In the genomic region with DNA sequence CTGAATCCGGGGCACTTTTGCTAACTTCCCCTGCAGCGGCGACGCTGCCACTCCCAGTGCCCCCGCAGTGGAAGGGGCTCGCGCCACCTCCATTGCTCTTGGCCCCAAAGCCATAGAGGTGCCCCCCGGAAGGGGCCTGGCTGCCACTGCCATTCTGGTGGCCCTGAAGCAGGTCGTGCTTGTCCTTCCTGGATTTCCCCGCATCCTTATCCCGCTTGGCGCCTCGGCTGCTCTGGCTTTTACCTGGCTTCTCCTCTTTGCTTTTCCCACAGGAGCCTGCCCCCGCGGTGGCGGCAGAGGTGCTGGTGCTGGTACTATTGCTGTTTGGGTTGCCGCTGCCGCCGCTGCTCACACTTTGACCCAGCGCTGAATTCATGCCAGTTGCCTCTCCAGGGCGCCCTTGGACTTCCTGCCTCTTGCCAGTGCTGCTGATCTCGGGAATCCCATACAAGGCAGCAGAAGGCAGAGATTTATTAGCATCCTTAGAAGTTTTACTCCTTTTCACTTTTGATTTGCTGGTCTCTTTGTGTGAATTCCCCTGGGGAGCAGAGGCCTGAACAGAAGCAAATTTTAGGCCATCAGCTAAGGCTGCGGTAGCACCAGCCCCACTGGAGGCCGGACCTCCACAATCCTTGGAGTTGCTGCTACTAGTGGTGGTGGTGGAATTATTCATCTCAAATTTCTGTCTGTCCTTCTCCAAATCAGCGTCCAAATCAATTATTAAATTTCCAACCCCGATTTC, we compare ENCODE assay signal across 1 cellular context.
TF ChIP-seq lines count a peak whose summit lies in the region.

No MANE protein-coding gene starts in this region.

TF ChIP-seq in HEK293, 187 proteins besides CTCF, POLR2A, EP300 and RAD21 (continued from another document and continues in another):
- TF ChIP-seq, protein P1, sequence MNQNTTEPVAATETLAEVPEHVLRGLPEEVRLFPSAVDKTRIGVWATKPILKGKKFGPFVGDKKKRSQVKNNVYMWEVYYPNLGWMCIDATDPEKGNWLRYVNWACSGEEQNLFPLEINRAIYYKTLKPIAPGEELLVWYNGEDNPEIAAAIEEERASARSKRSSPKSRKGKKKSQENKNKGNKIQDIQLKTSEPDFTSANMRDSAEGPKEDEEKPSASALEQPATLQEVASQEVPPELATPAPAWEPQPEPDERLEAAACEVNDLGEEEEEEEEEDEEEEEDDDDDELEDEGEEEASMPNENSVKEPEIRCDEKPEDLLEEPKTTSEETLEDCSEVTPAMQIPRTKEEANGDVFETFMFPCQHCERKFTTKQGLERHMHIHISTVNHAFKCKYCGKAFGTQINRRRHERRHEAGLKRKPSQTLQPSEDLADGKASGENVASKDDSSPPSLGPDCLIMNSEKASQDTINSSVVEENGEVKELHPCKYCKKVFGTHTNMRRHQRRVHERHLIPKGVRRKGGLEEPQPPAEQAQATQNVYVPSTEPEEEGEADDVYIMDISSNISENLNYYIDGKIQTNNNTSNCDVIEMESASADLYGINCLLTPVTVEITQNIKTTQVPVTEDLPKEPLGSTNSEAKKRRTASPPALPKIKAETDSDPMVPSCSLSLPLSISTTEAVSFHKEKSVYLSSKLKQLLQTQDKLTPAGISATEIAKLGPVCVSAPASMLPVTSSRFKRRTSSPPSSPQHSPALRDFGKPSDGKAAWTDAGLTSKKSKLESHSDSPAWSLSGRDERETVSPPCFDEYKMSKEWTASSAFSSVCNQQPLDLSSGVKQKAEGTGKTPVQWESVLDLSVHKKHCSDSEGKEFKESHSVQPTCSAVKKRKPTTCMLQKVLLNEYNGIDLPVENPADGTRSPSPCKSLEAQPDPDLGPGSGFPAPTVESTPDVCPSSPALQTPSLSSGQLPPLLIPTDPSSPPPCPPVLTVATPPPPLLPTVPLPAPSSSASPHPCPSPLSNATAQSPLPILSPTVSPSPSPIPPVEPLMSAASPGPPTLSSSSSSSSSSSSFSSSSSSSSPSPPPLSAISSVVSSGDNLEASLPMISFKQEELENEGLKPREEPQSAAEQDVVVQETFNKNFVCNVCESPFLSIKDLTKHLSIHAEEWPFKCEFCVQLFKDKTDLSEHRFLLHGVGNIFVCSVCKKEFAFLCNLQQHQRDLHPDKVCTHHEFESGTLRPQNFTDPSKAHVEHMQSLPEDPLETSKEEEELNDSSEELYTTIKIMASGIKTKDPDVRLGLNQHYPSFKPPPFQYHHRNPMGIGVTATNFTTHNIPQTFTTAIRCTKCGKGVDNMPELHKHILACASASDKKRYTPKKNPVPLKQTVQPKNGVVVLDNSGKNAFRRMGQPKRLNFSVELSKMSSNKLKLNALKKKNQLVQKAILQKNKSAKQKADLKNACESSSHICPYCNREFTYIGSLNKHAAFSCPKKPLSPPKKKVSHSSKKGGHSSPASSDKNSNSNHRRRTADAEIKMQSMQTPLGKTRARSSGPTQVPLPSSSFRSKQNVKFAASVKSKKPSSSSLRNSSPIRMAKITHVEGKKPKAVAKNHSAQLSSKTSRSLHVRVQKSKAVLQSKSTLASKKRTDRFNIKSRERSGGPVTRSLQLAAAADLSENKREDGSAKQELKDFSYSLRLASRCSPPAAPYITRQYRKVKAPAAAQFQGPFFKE (tag by site-specific recombination; IDR thresholded peaks at IDR 0.05; ENCODE audit: borderline replicate concordance), result no peak
- TF ChIP-seq, protein P2, sequence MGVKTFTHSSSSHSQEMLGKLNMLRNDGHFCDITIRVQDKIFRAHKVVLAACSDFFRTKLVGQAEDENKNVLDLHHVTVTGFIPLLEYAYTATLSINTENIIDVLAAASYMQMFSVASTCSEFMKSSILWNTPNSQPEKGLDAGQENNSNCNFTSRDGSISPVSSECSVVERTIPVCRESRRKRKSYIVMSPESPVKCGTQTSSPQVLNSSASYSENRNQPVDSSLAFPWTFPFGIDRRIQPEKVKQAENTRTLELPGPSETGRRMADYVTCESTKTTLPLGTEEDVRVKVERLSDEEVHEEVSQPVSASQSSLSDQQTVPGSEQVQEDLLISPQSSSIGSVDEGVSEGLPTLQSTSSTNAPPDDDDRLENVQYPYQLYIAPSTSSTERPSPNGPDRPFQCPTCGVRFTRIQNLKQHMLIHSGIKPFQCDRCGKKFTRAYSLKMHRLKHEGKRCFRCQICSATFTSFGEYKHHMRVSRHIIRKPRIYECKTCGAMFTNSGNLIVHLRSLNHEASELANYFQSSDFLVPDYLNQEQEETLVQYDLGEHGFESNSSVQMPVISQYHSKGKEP (tag by site-specific recombination; IDR thresholded peaks at IDR 0.05), result no peak
- TF ChIP-seq, protein P3, sequence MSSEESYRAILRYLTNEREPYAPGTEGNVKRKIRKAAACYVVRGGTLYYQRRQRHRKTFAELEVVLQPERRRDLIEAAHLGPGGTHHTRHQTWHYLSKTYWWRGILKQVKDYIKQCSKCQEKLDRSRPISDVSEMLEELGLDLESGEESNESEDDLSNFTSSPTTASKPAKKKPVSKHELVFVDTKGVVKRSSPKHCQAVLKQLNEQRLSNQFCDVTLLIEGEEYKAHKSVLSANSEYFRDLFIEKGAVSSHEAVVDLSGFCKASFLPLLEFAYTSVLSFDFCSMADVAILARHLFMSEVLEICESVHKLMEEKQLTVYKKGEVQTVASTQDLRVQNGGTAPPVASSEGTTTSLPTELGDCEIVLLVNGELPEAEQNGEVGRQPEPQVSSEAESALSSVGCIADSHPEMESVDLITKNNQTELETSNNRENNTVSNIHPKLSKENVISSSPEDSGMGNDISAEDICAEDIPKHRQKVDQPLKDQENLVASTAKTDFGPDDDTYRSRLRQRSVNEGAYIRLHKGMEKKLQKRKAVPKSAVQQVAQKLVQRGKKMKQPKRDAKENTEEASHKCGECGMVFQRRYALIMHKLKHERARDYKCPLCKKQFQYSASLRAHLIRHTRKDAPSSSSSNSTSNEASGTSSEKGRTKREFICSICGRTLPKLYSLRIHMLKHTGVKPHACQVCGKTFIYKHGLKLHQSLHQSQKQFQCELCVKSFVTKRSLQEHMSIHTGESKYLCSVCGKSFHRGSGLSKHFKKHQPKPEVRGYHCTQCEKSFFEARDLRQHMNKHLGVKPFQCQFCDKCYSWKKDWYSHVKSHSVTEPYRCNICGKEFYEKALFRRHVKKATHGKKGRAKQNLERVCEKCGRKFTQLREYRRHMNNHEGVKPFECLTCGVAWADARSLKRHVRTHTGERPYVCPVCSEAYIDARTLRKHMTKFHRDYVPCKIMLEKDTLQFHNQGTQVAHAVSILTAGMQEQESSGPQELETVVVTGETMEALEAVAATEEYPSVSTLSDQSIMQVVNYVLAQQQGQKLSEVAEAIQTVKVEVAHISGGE (tag by site-specific recombination; conservative IDR thresholded peaks at IDR 0.05; ENCODE audit: low read depth), result peak; percentile 14
- peak; percentile 26; the same call in 1 of the 2 replicates for TF ChIP-seq ZFHX2 (tag by site-specific recombination; conservative IDR thresholded peaks at IDR 0.05)
- TF ChIP-seq, protein P4, sequence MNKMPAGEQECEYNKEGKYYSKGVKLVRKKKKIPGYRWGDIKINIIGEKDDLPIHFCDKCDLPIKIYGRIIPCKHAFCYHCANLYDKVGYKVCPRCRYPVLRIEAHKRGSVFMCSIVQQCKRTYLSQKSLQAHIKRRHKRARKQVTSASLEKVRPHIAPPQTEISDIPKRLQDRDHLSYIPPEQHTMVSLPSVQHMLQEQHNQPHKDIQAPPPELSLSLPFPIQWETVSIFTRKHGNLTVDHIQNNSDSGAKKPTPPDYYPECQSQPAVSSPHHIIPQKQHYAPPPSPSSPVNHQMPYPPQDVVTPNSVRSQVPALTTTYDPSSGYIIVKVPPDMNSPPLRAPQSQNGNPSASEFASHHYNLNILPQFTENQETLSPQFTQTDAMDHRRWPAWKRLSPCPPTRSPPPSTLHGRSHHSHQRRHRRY (tag by site-specific recombination; IDR thresholded peaks at IDR 0.05), result no peak
- TF ChIP-seq MZF1 (tag by site-specific recombination; IDR thresholded peaks at IDR 0.05; ENCODE audit: borderline replicate concordance), result peak; percentile 55; the same call in 1 of the 2 replicates
- no peak for TF ChIP-seq BCL11B (tag by site-specific recombination; IDR thresholded peaks at IDR 0.05; ENCODE audit: low read depth)
- TF ChIP-seq ZBTB1 (tag by site-specific recombination; IDR thresholded peaks at IDR 0.05), result no peak
- TF ChIP-seq, protein P5, sequence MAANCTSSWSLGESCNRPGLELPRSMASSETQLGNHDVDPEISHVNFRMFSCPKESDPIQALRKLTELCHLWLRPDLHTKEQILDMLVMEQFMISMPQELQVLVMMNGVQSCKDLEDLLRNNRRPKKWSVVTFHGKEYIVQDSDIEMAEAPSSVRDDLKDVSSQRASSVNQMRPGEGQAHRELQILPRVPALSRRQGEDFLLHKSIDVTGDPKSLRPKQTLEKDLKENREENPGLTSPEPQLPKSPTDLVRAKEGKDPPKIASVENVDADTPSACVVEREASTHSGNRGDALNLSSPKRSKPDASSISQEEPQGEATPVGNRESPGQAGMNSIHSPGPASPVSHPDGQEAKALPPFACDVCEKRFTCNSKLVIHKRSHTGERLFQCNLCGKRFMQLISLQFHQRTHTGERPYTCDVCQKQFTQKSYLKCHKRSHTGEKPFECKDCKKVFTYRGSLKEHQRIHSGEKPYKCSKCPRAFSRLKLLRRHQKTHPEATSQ (tag by site-specific recombination; IDR thresholded peaks at IDR 0.05), result no peak
- TF ChIP-seq SP2 (tag by site-specific recombination; IDR thresholded peaks at IDR 0.05), result no peak
- TF ChIP-seq ZNF140 (tag by site-specific recombination; IDR thresholded peaks at IDR 0.05), result no peak
- TF ChIP-seq KLF1 (tag by site-specific recombination; IDR thresholded peaks at IDR 0.05), result no peak
- TF ChIP-seq, protein P6, sequence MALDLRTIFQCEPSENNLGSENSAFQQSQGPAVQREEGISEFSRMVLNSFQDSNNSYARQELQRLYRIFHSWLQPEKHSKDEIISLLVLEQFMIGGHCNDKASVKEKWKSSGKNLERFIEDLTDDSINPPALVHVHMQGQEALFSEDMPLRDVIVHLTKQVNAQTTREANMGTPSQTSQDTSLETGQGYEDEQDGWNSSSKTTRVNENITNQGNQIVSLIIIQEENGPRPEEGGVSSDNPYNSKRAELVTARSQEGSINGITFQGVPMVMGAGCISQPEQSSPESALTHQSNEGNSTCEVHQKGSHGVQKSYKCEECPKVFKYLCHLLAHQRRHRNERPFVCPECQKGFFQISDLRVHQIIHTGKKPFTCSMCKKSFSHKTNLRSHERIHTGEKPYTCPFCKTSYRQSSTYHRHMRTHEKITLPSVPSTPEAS (tag by site-specific recombination; IDR thresholded peaks at IDR 0.05), result no peak
- TF ChIP-seq ZNF335 (tag by site-specific recombination; conservative IDR thresholded peaks at IDR 0.05), result peak; percentile 67
- TF ChIP-seq ZNF561 (tag by site-specific recombination; IDR thresholded peaks at IDR 0.05; ENCODE audit: borderline replicate concordance), result no peak; the same call in 1 of the 2 replicates
- TF ChIP-seq RBAK (tag by site-specific recombination; IDR thresholded peaks at IDR 0.05), result no peak
- no peak for TF ChIP-seq ZNF169 (tag by site-specific recombination; IDR thresholded peaks at IDR 0.05)
- TF ChIP-seq ZNF701 (tag by site-specific recombination; IDR thresholded peaks at IDR 0.05), result no peak
- TF ChIP-seq TCF7L2 (IDR thresholded peaks at IDR 0.05; ENCODE audit: borderline replicate concordance, low read depth, low read length), result no peak
- no peak for TF ChIP-seq ZNF530 (tag by site-specific recombination; IDR thresholded peaks at IDR 0.05; ENCODE audit: low read depth)
- TF ChIP-seq ZNF843 (tag by site-specific recombination; IDR thresholded peaks at IDR 0.05), result no peak
- TF ChIP-seq ZNF777 (tag by site-specific recombination; IDR thresholded peaks at IDR 0.05; ENCODE audit: borderline replicate concordance), result no peak
- peak; percentile 2; the same call in 1 of the 2 replicates for TF ChIP-seq KLF8 (tag by site-specific recombination; IDR thresholded peaks at IDR 0.05)
- peak; percentile 55; the same call in 1 of the 2 replicates for TF ChIP-seq ZBTB48 (tag by site-specific recombination; IDR thresholded peaks at IDR 0.05)
- TF ChIP-seq GFI1B (tag by site-specific recombination; IDR thresholded peaks at IDR 0.05), result peak; percentile 79
- TF ChIP-seq ZNF785 (tag by site-specific recombination; IDR thresholded peaks at IDR 0.05), result no peak
- no peak for TF ChIP-seq ZNF433 (tag by site-specific recombination; IDR thresholded peaks at IDR 0.05; ENCODE audit: low read depth)
- TF ChIP-seq SP7 (tag by site-specific recombination; IDR thresholded peaks at IDR 0.05), result peak; percentile 50
- TF ChIP-seq ZNF19 (tag by site-specific recombination; IDR thresholded peaks at IDR 0.05; ENCODE audit: low read depth), result no peak
- no peak for TF ChIP-seq IKZF3 (tag by site-specific recombination; IDR thresholded peaks at IDR 0.05)
- peak; percentile 84 for TF ChIP-seq FEZF1 (tag by site-specific recombination; IDR thresholded peaks at IDR 0.05)
- TF ChIP-seq KLF10 (tag by site-specific recombination; IDR thresholded peaks at IDR 0.05), result no peak
- peak; percentile 79 for TF ChIP-seq ZIC2 (tag by site-specific recombination; IDR thresholded peaks at IDR 0.05)
- peak; percentile 94 for TF ChIP-seq OSR2 (tag by site-specific recombination; IDR thresholded peaks at IDR 0.05)
- TF ChIP-seq KLF9 (tag by site-specific recombination; IDR thresholded peaks at IDR 0.05; ENCODE audit: low read depth), result no peak
- TF ChIP-seq, protein P7, sequence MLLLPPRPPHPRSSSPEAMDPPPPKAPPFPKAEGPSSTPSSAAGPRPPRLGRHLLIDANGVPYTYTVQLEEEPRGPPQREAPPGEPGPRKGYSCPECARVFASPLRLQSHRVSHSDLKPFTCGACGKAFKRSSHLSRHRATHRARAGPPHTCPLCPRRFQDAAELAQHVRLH (tag by site-specific recombination; IDR thresholded peaks at IDR 0.05), result no peak
- peak; percentile 52; the same call in 1 of the 2 replicates for TF ChIP-seq ZNF394 (tag by site-specific recombination; IDR thresholded peaks at IDR 0.05; ENCODE audit: borderline replicate concordance)
- TF ChIP-seq, protein P8, sequence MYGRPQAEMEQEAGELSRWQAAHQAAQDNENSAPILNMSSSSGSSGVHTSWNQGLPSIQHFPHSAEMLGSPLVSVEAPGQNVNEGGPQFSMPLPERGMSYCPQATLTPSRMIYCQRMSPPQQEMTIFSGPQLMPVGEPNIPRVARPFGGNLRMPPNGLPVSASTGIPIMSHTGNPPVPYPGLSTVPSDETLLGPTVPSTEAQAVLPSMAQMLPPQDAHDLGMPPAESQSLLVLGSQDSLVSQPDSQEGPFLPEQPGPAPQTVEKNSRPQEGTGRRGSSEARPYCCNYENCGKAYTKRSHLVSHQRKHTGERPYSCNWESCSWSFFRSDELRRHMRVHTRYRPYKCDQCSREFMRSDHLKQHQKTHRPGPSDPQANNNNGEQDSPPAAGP (tag by site-specific recombination; IDR thresholded peaks at IDR 0.05), result no peak
- TF ChIP-seq, protein P9, sequence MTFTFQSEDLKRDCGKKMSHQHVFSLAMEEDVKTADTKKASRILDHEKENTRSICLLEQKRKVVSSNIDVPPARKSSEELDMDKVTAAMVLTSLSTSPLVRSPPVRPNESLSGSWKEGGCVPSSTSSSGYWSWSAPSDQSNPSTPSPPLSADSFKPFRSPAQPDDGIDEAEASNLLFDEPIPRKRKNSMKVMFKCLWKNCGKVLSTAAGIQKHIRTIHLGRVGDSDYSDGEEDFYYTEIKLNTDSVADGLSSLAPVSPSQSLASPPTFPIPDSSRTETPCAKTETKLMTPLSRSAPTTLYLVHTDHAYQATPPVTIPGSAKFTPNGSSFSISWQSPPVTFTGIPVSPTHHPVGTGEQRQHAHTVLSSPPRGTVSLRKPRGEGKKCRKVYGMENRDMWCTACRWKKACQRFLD (tag by site-specific recombination; IDR thresholded peaks at IDR 0.05), result no peak
- no peak for TF ChIP-seq SP3 (tag by site-specific recombination; IDR thresholded peaks at IDR 0.05)
